ENCODE assay signal across 8 cellular contexts in genomic region chr2:164840458-164840929, GRCh38. TPM values are rescaled to one million over a fixed set of nuclear protein-coding genes. Genes with fewer than 3 reads are reported as not detected.
A peak's percentile ranks its signal among the peaks of the same experiment; 100 is the strongest.
DNase-seq lines count a peak whose midpoint lies in the region; ATAC-seq and TF ChIP-seq lines count a peak whose summit lies in the region.

No MANE protein-coding gene starts in this region.

- peak overlapping the region; percentile 41 for H3K4me3 Mint-ChIP-seq in activated CD4-positive, alpha-beta memory T cell treated with anti-CD3 and anti-CD28 coated beads for 36 hours
- peak overlapping the region; percentile 84 for H3K4me3 Mint-ChIP-seq in osteocyte (ENCODE audit: unreplicated experiment)

- H3K79me1 ChIP-seq in IMR-90 (ENCODE audit: low read depth in 1 of 2, low read length in 2 of 2): no peaks in the 10 kb centered on the region

- H3K9me3 Mint-ChIP-seq in activated CD4-positive, alpha-beta memory T cell treated with anti-CD3 and anti-CD28 coated beads for 36 hours: no peaks in the 10 kb centered on the region
- no peaks in the 10 kb centered on the region for H3K9me3 Mint-ChIP-seq in osteocyte (ENCODE audit: unreplicated experiment)

- peak overlapping the region; percentile 75 for H3K4me2 ChIP-seq in IMR-90 (ENCODE audit: low read depth, low read length)

- ATAC-seq in IMR-90 (ENCODE audit: low read depth) (no peak), Right ventricle myocardium superior (ENCODE audit: poor library complexity) (peak; percentile 30), HG03565 (IDR thresholded peaks at IDR 0.05; ENCODE audit: unreplicated experiment) (no peak), GM18505 (IDR thresholded peaks at IDR 0.05; ENCODE audit: unreplicated experiment) (no peak)

- in situ Hi-C loops in IMR-90 (cut with MboI; ENCODE audit: low sequenced_read_pairs): no loop called here

- H3K4me1 Mint-ChIP-seq in activated CD4-positive, alpha-beta memory T cell treated with anti-CD3 and anti-CD28 coated beads for 36 hours (ENCODE audit: low read depth): peaks cover 5% of the 10 kb centered on the region
- peaks cover 21% of the 10 kb centered on the region for H3K4me1 Mint-ChIP-seq in osteocyte (ENCODE audit: unreplicated experiment)

- no peak overlapping the region for H3K18ac ChIP-seq in IMR-90 (ENCODE audit: low read depth, low read length)

- H3K4me3 ChIP-seq in BJ (ENCODE audit: low read depth, low read length) (peak overlapping the region; percentile 92), IMR-90 (ENCODE audit: insufficient read depth, low read depth, low read length) (peak overlapping the region; percentile 86)

- dilution Hi-C loops in IMR-90 (cut with HindIII; ENCODE audit: low sequenced_read_pairs, unreplicated experiment): no loop called here

- H2AK9ac ChIP-seq in IMR-90 (replicated peaks; ENCODE audit: low read depth, low read length, poor library complexity): peak overlapping the region; percentile 55

- no peaks in the 10 kb centered on the region for H3K36me3 Mint-ChIP-seq in activated CD4-positive, alpha-beta memory T cell treated with anti-CD3 and anti-CD28 coated beads for 36 hours
- no peaks in the 10 kb centered on the region for H3K36me3 Mint-ChIP-seq in osteocyte (ENCODE audit: unreplicated experiment)

- peaks cover 36% of the 10 kb centered on the region for H3K27me3 Mint-ChIP-seq in activated CD4-positive, alpha-beta memory T cell treated with anti-CD3 and anti-CD28 coated beads for 36 hours
- no peaks in the 10 kb centered on the region for H3K27me3 Mint-ChIP-seq in osteocyte (ENCODE audit: unreplicated experiment)

- 0 out of 2 replicates have a peak overlapping the region, but pooled peaks have one; percentile 42 for H3K4ac ChIP-seq in IMR-90 (ENCODE audit: low read depth, low read length)

- BruUV-seq in IMR-90 (replicated peaks; lab: Mats Ljungman, UMichigan): no TSS peak

- peak overlapping the region; percentile 98 for H2AFZ ChIP-seq in IMR-90 (replicated peaks; ENCODE audit: low read length, poor library complexity)

- H3K27me3 ChIP-seq in BJ (ENCODE audit: control insufficient read depth, insufficient read depth, low read length) (no peaks in the 10 kb centered on the region), IMR-90 (ENCODE audit: control insufficient read depth, insufficient read depth, low read length) (peaks cover 6% of the 10 kb centered on the region)

- no peak overlapping the region for H3K9ac ChIP-seq in IMR-90 (ENCODE audit: low read depth, low read length)

- TF ChIP-seq POLR2A in IMR-90 (IDR thresholded peaks at IDR 0.05; ENCODE audit: low read depth, low read length) (no peak), GM18505 (IDR thresholded peaks at IDR 0.05; ENCODE audit: borderline replicate concordance, extremely low read depth, insufficient read depth, insufficient read length) (no peak)

- no peak overlapping the region for H3K27ac Mint-ChIP-seq in activated CD4-positive, alpha-beta memory T cell treated with anti-CD3 and anti-CD28 coated beads for 36 hours
- peak overlapping the region; percentile 73 for H3K27ac Mint-ChIP-seq in osteocyte (ENCODE audit: unreplicated experiment)

- TF ChIP-seq RAD21 in IMR-90 (IDR thresholded peaks at IDR 0.05; ENCODE audit: low read length): no peak

- H2BK120ac ChIP-seq in IMR-90 (ENCODE audit: low read depth, low read length): no peak overlapping the region

- no peaks in the 10 kb centered on the region for H3K9me3 ChIP-seq in IMR-90 (ENCODE audit: control insufficient read depth, insufficient read depth, low read length)

- H3K9me1 ChIP-seq in IMR-90 (ENCODE audit: insufficient read depth, low read length): 0 out of 2 replicates have a peak, but pooled peaks cover 2% of the 10 kb centered on the region

- CTCF ChIA-PET in BJ (lab: Yijun Ruan, JAX): interaction anchor here (1.1 to 3.6 kb wide), 9 partner anchors 8 to 106 kb away, joined by 3 to 20 read pairs (median 11); no protein-coding TSS in a partner anchor
- CTCF ChIA-PET in IMR-90 (lab: Yijun Ruan, JAX): interaction anchor here (0.9 kb wide), 1 partner anchor 25 kb away, joined by 3 read pairs; no protein-coding TSS in a partner anchor
- CTCF ChIA-PET in activated CD4-positive, alpha-beta memory T cell treated with anti-CD3 and anti-CD28 coated beads for 36 hours (lab: Charles Lee): no interaction called here

- WGBS in IMR-90 (ENCODE audit: extremely low coverage in 2 of 2, insufficient read length in 1 of 2), 2 experiments: 14% methylated on average over 8 of the region's 12 CpGs; no CpG with 5 or more reads in 1 of the 2 experiments

- H3K36me3 ChIP-seq in BJ (ENCODE audit: control insufficient read depth, insufficient read depth, low read length) (no peaks in the 10 kb centered on the region), IMR-90 (ENCODE audit: control insufficient read depth, insufficient read depth, low read length) (no peaks in the 10 kb centered on the region)

- intact Hi-C loops in IMR-90 (cut with micrococcal nuclease): loop anchor here (2.0 to 5.0 kb wide), 3 partner anchors 76 to 152 kb away; no protein-coding TSS in a partner anchor
- intact Hi-C loops in activated CD4-positive, alpha-beta memory T cell treated with anti-CD3 and anti-CD28 coated beads for 36 hours (cut with micrococcal nuclease): no loop called here
- intact Hi-C loops in Right ventricle myocardium superior (cut with DNase I): loop anchor here (2.0 to 5.0 kb wide), 2 partner anchors 72 to 103 kb away; no protein-coding TSS in a partner anchor

- H2AK5ac ChIP-seq in IMR-90 (ENCODE audit: low read depth, low read length): no peak overlapping the region

- H3K23ac ChIP-seq in IMR-90 (ENCODE audit: low read depth, low read length): 0 out of 2 replicates have a peak overlapping the region, but pooled peaks have one; percentile 26

- no peaks in the 10 kb centered on the region for H3K4me1 ChIP-seq in IMR-90 (ENCODE audit: control insufficient read depth, insufficient read depth, low read length)

- POLR2A ChIA-PET in BJ (lab: Charles Lee): no interaction called here
- POLR2A ChIA-PET in IMR-90 (lab: Charles Lee; ENCODE audit: unreplicated experiment): no interaction called here
- POLR2A ChIA-PET in activated CD4-positive, alpha-beta memory T cell treated with anti-CD3 and anti-CD28 coated beads for 36 hours (lab: Charles Lee): no interaction called here

- H3K27ac ChIP-seq in IMR-90 (ENCODE audit: insufficient read depth, low read length): no peak overlapping the region

- no peak overlapping the region; the same call in 1 of the 2 replicates for H3K14ac ChIP-seq in IMR-90 (replicated peaks; ENCODE audit: low read depth, low read length)

- H3K56ac ChIP-seq in IMR-90 (ENCODE audit: extremely low read depth, insufficient read depth, low read length): no peak overlapping the region

- H4K8ac ChIP-seq in IMR-90 (ENCODE audit: low read depth in 2 of 2, low read length in 2 of 2): no peak overlapping the region

- H4K91ac ChIP-seq in IMR-90 (ENCODE audit: insufficient read depth, low read depth, low read length): no peak overlapping the region

- TF ChIP-seq CTCF in BJ (IDR thresholded peaks at IDR 0.05; ENCODE audit: insufficient read depth, low read depth, low read length): no peak
- TF ChIP-seq CTCF in IMR-90 (conservative IDR thresholded peaks at IDR 0.05; ENCODE audit: low read depth, low read length): no peak
- no peak for TF ChIP-seq CTCF in osteocyte (IDR thresholded peaks at IDR 0.05)
- TF ChIP-seq CTCF in GM20000 (IDR thresholded peaks at IDR 0.05; ENCODE audit: extremely low read depth, missing control alignments): no peak

- H2BK20ac ChIP-seq in IMR-90 (ENCODE audit: low read depth, low read length): no peak overlapping the region

- no peak overlapping the region for H4K5ac ChIP-seq in IMR-90 (ENCODE audit: low read depth, low read length)

- H4K20me1 ChIP-seq in IMR-90 (ENCODE audit: insufficient read depth, low read length): no peaks in the 10 kb centered on the region

- DNase-seq in BJ (ENCODE audit: low read depth) (no peak), IMR-90 (no peak), Right ventricle myocardium superior (peak; percentile 72), osteocyte (ENCODE audit: extremely low spot score, unreplicated experiment) (no peak), GM20000 (ENCODE audit: low spot score) (no peak)
- no peak for DNase-seq in activated CD4-positive, alpha-beta memory T cell treated with anti-CD3 and anti-CD28 coated beads for 36 hours

- no peak overlapping the region for H2BK15ac ChIP-seq in IMR-90 (ENCODE audit: low read depth, low read length)

- no peak overlapping the region for H2BK5ac ChIP-seq in IMR-90 (ENCODE audit: low read depth, low read length, poor library complexity, severe bottlenecking)

TF ChIP-seq in IMR-90, 13 proteins besides CTCF, POLR2A, EP300 and RAD21 (continues in another document):
- TF ChIP-seq ELK1 (IDR thresholded peaks at IDR 0.05; ENCODE audit: borderline replicate concordance, low read depth, low read length): no peak
- no peak for TF ChIP-seq BHLHE40 (IDR thresholded peaks at IDR 0.05; ENCODE audit: low read depth, low read length)
- no peak for TF ChIP-seq RCOR1 (IDR thresholded peaks at IDR 0.05; ENCODE audit: insufficient replicate concordance, low read length)
- no peak for TF ChIP-seq FOS (IDR thresholded peaks at IDR 0.05; ENCODE audit: low read depth, low read length)
- no peak for TF ChIP-seq SMC3 (IDR thresholded peaks at IDR 0.05; ENCODE audit: low read depth, low read length)
- no peak for TF ChIP-seq MXI1 (IDR thresholded peaks at IDR 0.05; ENCODE audit: borderline replicate concordance, low read depth, low read length)
- TF ChIP-seq CHD1 (IDR thresholded peaks at IDR 0.05; ENCODE audit: low read depth, low read length): no peak
- TF ChIP-seq CEBPB (IDR thresholded peaks at IDR 0.05; ENCODE audit: low read depth, low read length): no peak
- no peak for TF ChIP-seq RFX5 (IDR thresholded peaks at IDR 0.05; ENCODE audit: low read depth, low read length)
- no peak for TF ChIP-seq MAFK (IDR thresholded peaks at IDR 0.05; ENCODE audit: low read depth, low read length)

RNA-seq across cellular contexts. Expression of gene COBLL1, which starts 1.1 kb away (rescaled TPM):
- polyA plus RNA-seq in BJ (2011; rRNA removed): 34.2 and 56.2 TPM in 2 replicates
- 71.2 and 89.7 TPM in 2 replicates for polyA minus RNA-seq in BJ (2011; rRNA and poly(A)+ RNA removed)
- 1.1 and 2.2 TPM in 2 replicates for total RNA-seq in IMR-90 (2012; rRNA removed)
- polyA plus RNA-seq in IMR-90 (2012; rRNA removed): 0.79 and 1.2 TPM in 2 replicates
- 0.26 and 0.47 TPM in 2 replicates for polyA plus RNA-seq in IMR-90 (2012; cell fraction: cytosol; rRNA removed)
- 0.33 and 2.0 TPM in 2 replicates for polyA plus RNA-seq in IMR-90 (2012; cell fraction: nucleus; rRNA removed; ENCODE audit: low replicate concordance)
- total RNA-seq in activated CD4-positive, alpha-beta memory T cell treated with anti-CD3 and anti-CD28 coated beads for 36 hours: not detected
- 12.1 TPM for total RNA-seq in Right ventricle myocardium superior
- 8.9 and 11.3 TPM in 2 replicates for total RNA-seq in osteocyte
